ENCODE assay signal across 22 cellular contexts in genomic region chr11:121510438-121510837, GRCh38.
"Had no signal": no experiment of that assay in that cellular context is flagged by ENCODE, and none has a peak within 500 bp of the region (broad histone marks: within the 10 kb centered on the region; RNA-seq: fewer than 3 reads in every experiment).

No MANE protein-coding gene starts in this region.

- H3K27me3 ChIP-seq: body of pancreas, colonic mucosa, transverse colon, vagina had no signal

- H3K36me3 ChIP-seq: colonic mucosa had no signal

- ATAC-seq: body of pancreas, esophagus mucosa, left lobe of liver, right cardiac atrium, T-cell had no signal

- H3K4me1 ChIP-seq: body of pancreas, colonic mucosa, prostate gland, transverse colon, vagina had no signal

- H3K4me3 Mint-ChIP-seq: activated T-helper 1 cell treated with anti-CD3 and anti-CD28 coated beads, Interleukin-12 subunit alpha, Interleukin-12 subunit beta, Interleukin-2, Interleukin-4 antibody, amounts not matched to agents 30 ng/mL and 10 ng/mL and 1 ng/mL, durations not matched to agents 14 hours and 24 hours and 36 hours; T-cell had no signal

- H3K9me3 ChIP-seq: colonic mucosa, prostate gland, vagina had no signal

- DNase-seq: activated CD4-positive, alpha-beta T cell treated with anti-CD3 and anti-CD28 coated beads, Interleukin-2, amount 50 U/mL, for 48 hours; activated CD8-positive, alpha-beta memory T cell treated with anti-CD3 and anti-CD28 coated beads, Interleukin-2, amount 50 U/mL, for 48 hours; activated naive CD4-positive, alpha-beta T cell; amygdala; body of pancreas; central memory CD4-positive, alpha-beta T cell; colonic mucosa; islet precursor cell; midbrain; nucleus accumbens; right cardiac atrium; stimulated activated CD4-positive, alpha-beta T cell treated with anti-CD3 and anti-CD28 coated beads, Interleukin-4, amount 100 ng/mL, for 24 hours; stimulated activated naive CD4-positive, alpha-beta T cell; T-cell; T-helper 9 cell; transverse colon had no signal

- H3K27ac ChIP-seq: body of pancreas, colonic mucosa, prostate gland, skin epidermis, transverse colon, vagina had no signal

- H3K27me3 Mint-ChIP-seq: T-cell had no signal

- H3K27ac Mint-ChIP-seq: activated T-helper 1 cell treated with anti-CD3 and anti-CD28 coated beads, Interleukin-12 subunit alpha, Interleukin-12 subunit beta, Interleukin-2, Interleukin-4 antibody, amounts not matched to agents 30 ng/mL and 10 ng/mL and 1 ng/mL, durations not matched to agents 14 hours and 24 hours and 36 hours had no signal

- H3K4me3 ChIP-seq: body of pancreas, colonic mucosa, prostate gland, skin epidermis, transverse colon, vagina had no signal
